8 cellular contexts compared by ENCODE assay signal in genomic region chr10:79112898-79113431, GRCh38. TPM values are rescaled to one million over a fixed set of nuclear protein-coding genes. Genes with fewer than 3 reads are reported as not detected.
DNase-seq lines count a peak whose midpoint lies in the region; ATAC-seq and TF ChIP-seq lines count a peak whose summit lies in the region.

No MANE protein-coding gene starts in this region.

- H3K4me1 Mint-ChIP-seq in HFFc6 (ENCODE audit: low read depth) = peaks cover 91% of the 10 kb centered on the region

- no peak for ATAC-seq in GM19035 (IDR thresholded peaks at IDR 0.05; ENCODE audit: unreplicated experiment)
- ATAC-seq in GM21723 (IDR thresholded peaks at IDR 0.05; ENCODE audit: unreplicated experiment) = no peak

- TF ChIP-seq CTCF in HFFc6 (IDR thresholded peaks at IDR 0.05) = no peak
- TF ChIP-seq CTCF in brain microvascular endothelial cell (IDR thresholded peaks at IDR 0.05; ENCODE audit: low read depth, low read length, missing control alignments) = no peak

- peak overlapping the region; percentile 34 for H3K27ac ChIP-seq in brain microvascular endothelial cell
- peak overlapping the region; percentile 76 for H3K27ac ChIP-seq in subcutaneous abdominal adipose tissue (ENCODE audit: low read depth, low read length)

- peak overlapping the region; percentile 71 for H3K4me3 Mint-ChIP-seq in HFFc6

- peaks cover 19 to 79% (median 64%) of the 10 kb centered on the region in 5 donors for H3K4me1 ChIP-seq in subcutaneous abdominal adipose tissue (ENCODE audit: control insufficient read depth in 5 of 5, insufficient read depth in 5 of 5, low read length in 5 of 5)

- H3K27me3 ChIP-seq in brain microvascular endothelial cell (replicated peaks) (no peaks in the 10 kb centered on the region), subcutaneous abdominal adipose tissue (ENCODE audit: control insufficient read depth in 5 of 5, insufficient read depth in 4 of 5, low read length in 5 of 5) (no peaks in the 10 kb centered on the region)

- H3K4me3 ChIP-seq in brain microvascular endothelial cell (ENCODE audit: low read depth, low read length) (no peak overlapping the region), subcutaneous abdominal adipose tissue (ENCODE audit: low read depth in 1 of 5, low read length in 5 of 5) (peak overlapping the region in 1 of 5 donors; percentile 11)

- peak; percentile 88 for DNase-seq in HFFc6
- DNase-seq in brain microvascular endothelial cell = peak; percentile 74
- peak; percentile 91 for DNase-seq in kidney tubule cell (ENCODE audit: low spot score)
- no peak for DNase-seq in GM19240 (ENCODE audit: insufficient read length, low spot score)
- DNase-seq in SHP77 (lab: John Stamatoyannopoulos, UW) = no peak

- H3K9me3 ChIP-seq in subcutaneous abdominal adipose tissue (ENCODE audit: control insufficient read depth in 5 of 5, low read length in 5 of 5) = no peaks in the 10 kb centered on the region

- peaks cover 4% of the 10 kb centered on the region; the same call in 1 of the 2 replicates for H3K9me3 Mint-ChIP-seq in HFFc6

- H3K27ac Mint-ChIP-seq in HFFc6 = peak overlapping the region; percentile 90

- peaks cover 24% of the 10 kb centered on the region for H3K36me3 Mint-ChIP-seq in HFFc6 (ENCODE audit: low read depth)

- H3K36me3 ChIP-seq in brain microvascular endothelial cell (replicated peaks) (peaks cover 6% of the 10 kb centered on the region), subcutaneous abdominal adipose tissue (ENCODE audit: control insufficient read depth in 5 of 5, insufficient read depth in 5 of 5, low read length in 5 of 5) (peaks cover 0 to 28% (median 21%) of the 10 kb centered on the region in 5 donors)

- in situ Hi-C loops in brain microvascular endothelial cell (cut with HindIII; ENCODE audit: low pct_ligation_motif_present, low sequenced_read_pairs) = no loop called here

- peak overlapping the region in 3 of 5 donors; percentile 35 to 66 (median 39) for H3K9ac ChIP-seq in subcutaneous abdominal adipose tissue (ENCODE audit: low read length in 5 of 5)

- peaks cover 19% of the 10 kb centered on the region for H3K27me3 Mint-ChIP-seq in HFFc6 (ENCODE audit: insufficient read depth)

RNA-seq across cellular contexts. Expression of gene ZMIZ1, which starts 44.2 kb away (rescaled TPM):
- total RNA-seq in HFFc6 (2021; fragmentation: NEBNext Ultra II Directional; extraction: Animal tissue kit (Norgen Biotek cat#: 25700)) = 10 to 100 TPM; 38.6 to 60.3 (median 51.2) TPM

Comparison
In these comparisons a context has a peak if more than half of its experiments do, and no peak if none do; other contexts are left out.
1. DNase-seq: peak in HFFc6 (single experiment), brain microvascular endothelial cell (single experiment) and kidney tubule cell (single experiment); none in GM19240 (single experiment) and SHP77 (0 of 2).